Comparison of ENCODE assay signal across 8 cellular contexts in the genomic region with DNA sequence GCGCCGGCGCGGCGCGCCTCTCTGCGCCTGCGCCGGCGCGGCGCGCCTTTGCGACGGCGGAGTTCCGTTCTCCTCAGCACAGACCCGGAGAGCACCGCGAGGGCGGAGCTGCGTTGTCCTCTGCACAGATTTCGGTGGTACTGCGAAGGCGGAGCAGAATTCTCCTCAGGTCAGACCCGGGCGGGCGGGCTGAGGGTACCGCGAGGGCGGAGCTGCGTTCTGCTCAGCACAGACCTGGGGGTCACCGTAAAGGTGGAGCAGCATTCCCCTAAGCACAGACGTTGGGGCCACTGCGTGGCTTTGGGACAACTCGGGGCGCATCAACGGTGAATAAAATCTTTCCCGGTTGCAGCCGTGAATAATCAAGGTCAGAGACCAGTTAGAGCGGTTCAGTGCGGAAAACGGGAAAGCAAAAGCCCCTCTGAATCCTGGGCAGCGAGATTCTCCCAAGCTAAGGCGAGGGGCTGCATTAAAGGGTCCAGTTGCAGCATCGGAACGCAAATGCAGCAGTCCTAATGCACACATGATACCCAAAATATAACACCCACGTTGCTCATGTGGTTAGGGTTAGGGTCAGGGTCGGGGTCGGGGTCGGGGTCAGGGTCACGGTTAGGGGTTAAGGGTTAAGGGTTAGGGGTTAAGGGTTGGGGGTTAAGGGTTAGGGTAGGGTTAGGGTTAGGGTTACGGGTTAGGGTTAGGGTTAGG.
DNase-seq lines count a peak whose midpoint lies in the region; ATAC-seq and TF ChIP-seq lines count a peak whose summit lies in the region.
"Not testable (repeated sequence)": the region's sequence is repeated elsewhere in the genome, so short reads cannot be mapped to it uniquely, and the experiment has no call there.

No MANE protein-coding gene starts in this region.

- H3K27ac ChIP-seq in CD8-positive, alpha-beta T cell (ENCODE audit: low read depth, low read length); SK-N-SH (ENCODE audit: low read depth in 2 of 2, low read length in 1 of 2): not testable (repeated sequence)

- not testable (repeated sequence) for H4K20me1 ChIP-seq in SK-N-SH (ENCODE audit: insufficient read depth)

- not testable (repeated sequence) for H3K4me1 ChIP-seq in CD8-positive, alpha-beta T cell (ENCODE audit: insufficient read depth, low read length); SK-N-SH (ENCODE audit: control insufficient read depth in 1 of 2, insufficient read depth in 2 of 2, low read depth in 1 of 2, low read length in 1 of 2)

- peak in 3 of 7 experiments; percentile 19 to 24 (median 20) for DNase-seq in CD8-positive, alpha-beta T cell
- DNase-seq in HT-29 (ENCODE audit: low spot score) (peak; percentile 19), SK-N-SH (peak; percentile 34), cerebellar cortex (ENCODE audit: low spot score) (peak; percentile 0), left cardiac atrium (peak; percentile 12)
- peak; percentile 76 for DNase-seq in activated CD8-positive, alpha-beta memory T cell treated with anti-CD3 and anti-CD28 coated beads, Interleukin-2, amount 50 U/mL, for 48 hours
- peak in 5 of 10 donors; percentile 9 to 22 (median 17) for DNase-seq in naive thymus-derived CD8-positive, alpha-beta T cell

- intact Hi-C loops in CD8-positive, alpha-beta T cell (cut with DNase I, micrococcal nuclease); left cardiac atrium (cut with DNase I): not testable (repeated sequence)

- H3K79me2 ChIP-seq in SK-N-SH (ENCODE audit: insufficient read depth) = not testable (repeated sequence)

- POLR2A ChIA-PET in CD8-positive, alpha-beta T cell (lab: Charles Lee); SK-N-SH (lab: Yijun Ruan, JAX); naive thymus-derived CD8-positive, alpha-beta T cell (lab: Charles Lee): not testable (repeated sequence)

- not testable (repeated sequence) for H3K9me3 Mint-ChIP-seq in CD8-positive, alpha-beta T cell; naive thymus-derived CD8-positive, alpha-beta T cell; stimulated activated memory B cell treated with anti-CD40 and anti-IgM and Interleukin-4, amounts not matched to agents 10 μg/mL and 1 μg/mL and 100 μg/mL, for 72 hours

- H3K4me1 Mint-ChIP-seq in CD8-positive, alpha-beta T cell (ENCODE audit: low read depth); naive thymus-derived CD8-positive, alpha-beta T cell; stimulated activated memory B cell treated with anti-CD40 and anti-IgM and Interleukin-4, amounts not matched to agents 10 μg/mL and 1 μg/mL and 100 μg/mL, for 72 hours: not testable (repeated sequence)

- WGBS in SK-N-SH (ENCODE audit: low lambda C conversion rate) = 92% methylated on average over 46 of the region's 53 CpGs

- not testable (repeated sequence) for H3K36me3 Mint-ChIP-seq in CD8-positive, alpha-beta T cell; naive thymus-derived CD8-positive, alpha-beta T cell; stimulated activated memory B cell treated with anti-CD40 and anti-IgM and Interleukin-4, amounts not matched to agents 10 μg/mL and 1 μg/mL and 100 μg/mL, for 72 hours

- CTCF ChIA-PET in CD8-positive, alpha-beta T cell (lab: Charles Lee); SK-N-SH (lab: Yijun Ruan, JAX): not testable (repeated sequence)

- not testable (repeated sequence) for H2AFZ ChIP-seq in SK-N-SH (ENCODE audit: low read depth)

- H3K27me3 Mint-ChIP-seq in CD8-positive, alpha-beta T cell (ENCODE audit: low read depth); naive thymus-derived CD8-positive, alpha-beta T cell; stimulated activated memory B cell treated with anti-CD40 and anti-IgM and Interleukin-4, amounts not matched to agents 10 μg/mL and 1 μg/mL and 100 μg/mL, for 72 hours: not testable (repeated sequence)

- not testable (repeated sequence) for TF ChIP-seq CTCF in CD8-positive, alpha-beta T cell (IDR thresholded peaks at IDR 0.05); SK-N-SH (IDR thresholded peaks at IDR 0.05)

- not testable (repeated sequence) for H3K4me3 Mint-ChIP-seq in CD8-positive, alpha-beta T cell; naive thymus-derived CD8-positive, alpha-beta T cell
- H3K4me3 Mint-ChIP-seq in stimulated activated memory B cell treated with anti-CD40 and anti-IgM and Interleukin-4, amounts not matched to agents 10 μg/mL and 1 μg/mL and 100 μg/mL, for 72 hours = peak overlapping the region; percentile 3

- ATAC-seq in CD8-positive, alpha-beta T cell = peak; percentile 40
- peak in 1 of 2 donors; percentile 77 for ATAC-seq in left cardiac atrium
- peak; percentile 32 to 41 for ATAC-seq in naive thymus-derived CD8-positive, alpha-beta T cell
- ATAC-seq in stimulated activated memory B cell treated with anti-CD40 and anti-IgM and Interleukin-4, amounts not matched to agents 10 μg/mL and 1 μg/mL and 100 μg/mL, for 72 hours = peak; percentile 57

- H3K9ac ChIP-seq in SK-N-SH = not testable (repeated sequence)

- not testable (repeated sequence) for H3K4me3 ChIP-seq in CD8-positive, alpha-beta T cell (ENCODE audit: low read depth, low read length); SK-N-SH (ENCODE audit: low read depth in 2 of 2, low read length in 1 of 2)

- H3K27ac Mint-ChIP-seq in CD8-positive, alpha-beta T cell; naive thymus-derived CD8-positive, alpha-beta T cell; stimulated activated memory B cell treated with anti-CD40 and anti-IgM and Interleukin-4, amounts not matched to agents 10 μg/mL and 1 μg/mL and 100 μg/mL, for 72 hours: not testable (repeated sequence)

- not testable (repeated sequence) for H3F3A ChIP-seq in SK-N-SH (replicated peaks; ENCODE audit: insufficient read depth)

- H3K4me2 ChIP-seq in SK-N-SH = not testable (repeated sequence)

- TF ChIP-seq RAD21 in SK-N-SH (IDR thresholded peaks at IDR 0.05; ENCODE audit: low read length) = not testable (repeated sequence)

- TF ChIP-seq EP300 in SK-N-SH (IDR thresholded peaks at IDR 0.05; ENCODE audit: borderline replicate concordance in 1 of 2, low read depth in 1 of 2, low read length in 1 of 2) = not testable (repeated sequence)

- H3K36me3 ChIP-seq in CD8-positive, alpha-beta T cell (ENCODE audit: insufficient read depth, low read length); SK-N-SH (replicated peaks in 1 of 2; ENCODE audit: control insufficient read depth in 1 of 2, insufficient read depth in 2 of 2, low read length in 1 of 2): not testable (repeated sequence)

- not testable (repeated sequence) for H3K27me3 ChIP-seq in CD8-positive, alpha-beta T cell (ENCODE audit: insufficient read depth, low read length); SK-N-SH (ENCODE audit: insufficient read depth)

- H3K9me3 ChIP-seq in CD8-positive, alpha-beta T cell (ENCODE audit: low read length); SK-N-SH: not testable (repeated sequence)

- not testable (repeated sequence) for H3K9me2 ChIP-seq in SK-N-SH
